In genomic region chr2:181778621-181779195, GRCh38 we compare ENCODE assay signal across 17 cellular contexts.
DNase-seq lines count a peak whose midpoint lies in the region; ATAC-seq and TF ChIP-seq lines count a peak whose summit lies in the region.
"Had no signal": no experiment of that assay in that cellular context is flagged by ENCODE, and none has a peak within 500 bp of the region (broad histone marks: within the 10 kb centered on the region; RNA-seq: fewer than 3 reads in every experiment).

No MANE protein-coding gene starts in this region.

- H3F3A ChIP-seq in Loucy (ENCODE audit: low read depth) (no peaks in the 10 kb centered on the region), neural progenitor cell (ENCODE audit: low read depth) (no peaks in the 10 kb centered on the region)

- no peaks in the 10 kb centered on the region for H3K9me3 ChIP-seq in Loucy (ENCODE audit: insufficient read depth, low read depth, low read length)
- no peaks in the 10 kb centered on the region for H3K9me3 ChIP-seq in neural progenitor cell (ENCODE audit: low read depth)
- H3K9me3 ChIP-seq: Peyer's patch had no signal

- H3K9me2 ChIP-seq in Loucy (replicated peaks; ENCODE audit: low read depth, low read length), result no peaks in the 10 kb centered on the region

- H3K27ac ChIP-seq in epithelial cell of prostate (peak overlapping the region; percentile 47), neural progenitor cell (no peak overlapping the region), RWPE1 (no peak overlapping the region)
- H3K27ac ChIP-seq: parathyroid adenoma had no signal

- H3K4me2 ChIP-seq in Loucy (ENCODE audit: low read depth, low read length, poor library complexity, severe bottlenecking), result peak overlapping the region; percentile 0
- H3K4me2 ChIP-seq in neural progenitor cell, result no peak overlapping the region

- no peaks in the 10 kb centered on the region for H3K36me3 ChIP-seq in Loucy (ENCODE audit: insufficient read depth, low read length)
- no peaks in the 10 kb centered on the region for H3K36me3 ChIP-seq in neural progenitor cell
- H3K36me3 ChIP-seq: Peyer's patch had no signal

- H3K4me1 Mint-ChIP-seq in Calu3 (ENCODE audit: low read depth, unreplicated experiment), result peaks cover 69% of the 10 kb centered on the region
- peaks cover 52% of the 10 kb centered on the region for H3K4me1 Mint-ChIP-seq in neural progenitor cell
- H3K4me1 Mint-ChIP-seq: T-helper 17 cell had no signal

- no peaks in the 10 kb centered on the region for H4K20me1 ChIP-seq in Loucy (ENCODE audit: insufficient read depth, low read length, poor library complexity, severe bottlenecking)
- H4K20me1 ChIP-seq in neural progenitor cell (ENCODE audit: low read depth), result no peaks in the 10 kb centered on the region

- TF ChIP-seq CTCF in Calu3 (IDR thresholded peaks at IDR 0.05; ENCODE audit: unreplicated experiment), result no peak
- TF ChIP-seq CTCF in Loucy (conservative IDR thresholded peaks at IDR 0.05; ENCODE audit: low read length), result no peak
- TF ChIP-seq CTCF in neural progenitor cell (IDR thresholded peaks at IDR 0.05), result no peak
- TF ChIP-seq CTCF in RWPE1 (conservative IDR thresholded peaks at IDR 0.05; ENCODE audit: low read depth), result no peak

- intact Hi-C loops in Calu3 (cut with micrococcal nuclease; ENCODE audit: unreplicated experiment), result no loop called here

- H3K4me3 Mint-ChIP-seq in Calu3 (ENCODE audit: low read depth, unreplicated experiment), result no peak overlapping the region
- H3K4me3 Mint-ChIP-seq in neural progenitor cell, result no peak overlapping the region
- H3K4me3 Mint-ChIP-seq: stimulated activated naive CD8-positive, alpha-beta T cell treated with anti-CD3 and anti-CD28 coated beads, Interleukin-15, Interleukin-2, amounts not matched to agents 100 ng/mL and 50 ng/mL, for 24 hours; T-helper 17 cell had no signal

- BruUV-seq in Calu3 (replicated peaks; lab: Mats Ljungman, UMichigan), result no TSS peak

- H3K36me3 Mint-ChIP-seq in Calu3 (ENCODE audit: insufficient read depth, unreplicated experiment) (peaks cover 3% of the 10 kb centered on the region), neural progenitor cell (no peaks in the 10 kb centered on the region)

- peaks cover 52% of the 10 kb centered on the region for H3K4me1 ChIP-seq in Loucy (ENCODE audit: insufficient read depth, low read length, poor library complexity, severe bottlenecking)
- peaks cover 9% of the 10 kb centered on the region for H3K4me1 ChIP-seq in neural progenitor cell
- H3K4me1 ChIP-seq: parathyroid adenoma had no signal

- H3K9ac ChIP-seq in Loucy (ENCODE audit: low read depth, low read length, poor library complexity, severe bottlenecking) (no peak overlapping the region), neural progenitor cell (no peak overlapping the region)
- H3K9ac ChIP-seq: parathyroid adenoma had no signal

- no peaks in the 10 kb centered on the region for H3K27me3 Mint-ChIP-seq in Calu3 (ENCODE audit: unreplicated experiment)
- no peaks in the 10 kb centered on the region for H3K27me3 Mint-ChIP-seq in neural progenitor cell (ENCODE audit: insufficient read depth, low read depth)
- H3K27me3 Mint-ChIP-seq: T-helper 17 cell had no signal

- H3K27me3 ChIP-seq in Loucy (ENCODE audit: insufficient read depth, low read length, poor library complexity, severe bottlenecking) (no peaks in the 10 kb centered on the region), neural progenitor cell (no peaks in the 10 kb centered on the region)
- H3K27me3 ChIP-seq: Peyer's patch had no signal

- DNase-seq in Calu3 (no peak), epithelial cell of prostate (ENCODE audit: low read depth, low spot score) (no peak), neural progenitor cell (ENCODE audit: low spot score) (peak; percentile 31), GF-D8 (lab: John Stamatoyannopoulos, UW) (no peak), RPMI8226 (no peak), RWPE1 (ENCODE audit: low spot score) (no peak)
- DNase-seq: amniotic stem cell, cerebellar nuclear complex, GDM1, NCI-H2081, NCI-H748 treated with DMSO at 0.1 percent for 48 hours, Peyer's patch, T-helper 17 cell had no signal

- POLR2A ChIA-PET in RWPE1 (lab: Yijun Ruan, JAX; ENCODE audit: low non-redundant PET), result no interaction called here

- CTCF ChIA-PET in Calu3 (lab: Charles Lee), result interaction anchor here (1.2 kb wide), 1 partner anchor 61 kb away, joined by 6 read pairs; no protein-coding TSS in a partner anchor
- CTCF ChIA-PET in RWPE1 (lab: Yijun Ruan, JAX), result no interaction called here

- no peak for ATAC-seq in HG03342 (IDR thresholded peaks at IDR 0.05; ENCODE audit: unreplicated experiment)
- ATAC-seq: T-helper 17 cell had no signal

- H2AFZ ChIP-seq in Loucy (ENCODE audit: low read length) (no peak overlapping the region), neural progenitor cell (replicated peaks) (no peak overlapping the region)
- H2AFZ ChIP-seq: parathyroid adenoma had no signal

- H3K27ac Mint-ChIP-seq in Calu3 (ENCODE audit: unreplicated experiment) (peak overlapping the region; percentile 90), neural progenitor cell (no peak overlapping the region)
- H3K27ac Mint-ChIP-seq: stimulated activated naive CD8-positive, alpha-beta T cell treated with anti-CD3 and anti-CD28 coated beads, Interleukin-15, Interleukin-2, amounts not matched to agents 100 ng/mL and 50 ng/mL, for 24 hours; T-helper 17 cell had no signal

- H3K4me3 ChIP-seq in Loucy (ENCODE audit: low read length, poor library complexity, severe bottlenecking) (no peak overlapping the region), neural progenitor cell (no peak overlapping the region)
- H3K4me3 ChIP-seq: Peyer's patch had no signal

- H3K9me3 Mint-ChIP-seq in Calu3 (ENCODE audit: low read depth, unreplicated experiment), result peaks cover 3% of the 10 kb centered on the region
- H3K9me3 Mint-ChIP-seq in neural progenitor cell, result peaks cover 6% of the 10 kb centered on the region
- H3K9me3 Mint-ChIP-seq: stimulated activated naive CD8-positive, alpha-beta T cell treated with anti-CD3 and anti-CD28 coated beads, Interleukin-15, Interleukin-2, amounts not matched to agents 100 ng/mL and 50 ng/mL, for 24 hours had no signal

- H3K79me2 ChIP-seq in Loucy (ENCODE audit: insufficient read depth, low read length) (no peaks in the 10 kb centered on the region), neural progenitor cell (ENCODE audit: low read depth) (no peaks in the 10 kb centered on the region)
- H3K79me2 ChIP-seq: parathyroid adenoma had no signal
